1 cellular context compared by ENCODE assay signal in genomic region chr19:13859361-13859880, GRCh38.
A peak's percentile ranks its signal among the peaks of the same experiment; 100 is the strongest.
TF ChIP-seq lines count a peak whose summit lies in the region.

No MANE protein-coding gene starts in this region.

TF ChIP-seq in K562, 482 proteins besides CTCF, POLR2A, EP300 and RAD21 (continued from another document):
- TF ChIP-seq ZNF318 (IDR thresholded peaks at IDR 0.05; ENCODE audit: borderline replicate concordance in 1 of 2, low read depth in 1 of 2): no peak
- TF ChIP-seq YY1 (IDR thresholded peaks at IDR 0.05; ENCODE audit: borderline replicate concordance in 1 of 3, control insufficient read depth in 1 of 3, extremely low read depth in 1 of 3, insufficient read depth in 3 of 3, insufficient read length in 1 of 3, insufficient replicate concordance in 2 of 3, low read depth in 1 of 3, low read length in 2 of 3): no peak
- TF ChIP-seq CXXC5 (CRISPR knock-in tag; IDR thresholded peaks at IDR 0.05): no peak
- no peak for TF ChIP-seq EZH2 (IDR thresholded peaks at IDR 0.05; ENCODE audit: borderline replicate concordance, low read depth, low read length)
- TF ChIP-seq PURB (CRISPR knock-in tag; IDR thresholded peaks at IDR 0.05; ENCODE audit: low read depth): no peak
- TF ChIP-seq EHMT2 (IDR thresholded peaks at IDR 0.05): no peak
- no peak for TF ChIP-seq TEAD1 (CRISPR knock-in tag; IDR thresholded peaks at IDR 0.05)
- TF ChIP-seq ZNF133 (CRISPR knock-in tag; IDR thresholded peaks at IDR 0.05): no peak
- TF ChIP-seq BRD9 (IDR thresholded peaks at IDR 0.05; ENCODE audit: low read depth, partially characterized antibody): no peak
- no peak for TF ChIP-seq ZNF699 (CRISPR knock-in tag; IDR thresholded peaks at IDR 0.05; ENCODE audit: insufficient replicate concordance)
- TF ChIP-seq ZBED1 (IDR thresholded peaks at IDR 0.05): no peak
- TF ChIP-seq ZNF121 (CRISPR knock-in tag; conservative IDR thresholded peaks at IDR 0.05): peak; percentile 98
- TF ChIP-seq RBM25 (IDR thresholded peaks at IDR 0.05; ENCODE audit: low read depth, low read length, severe bottlenecking): peak; percentile 86
- TF ChIP-seq THRB (CRISPR knock-in tag; conservative IDR thresholded peaks at IDR 0.05): no peak
- TF ChIP-seq RBM17 (IDR thresholded peaks at IDR 0.05; ENCODE audit: borderline replicate concordance, low read depth, low read length): no peak
- no peak for TF ChIP-seq GMEB1 (CRISPR knock-in tag; IDR thresholded peaks at IDR 0.05)
- peak; percentile 90 for TF ChIP-seq SMARCA5 (IDR thresholded peaks at IDR 0.05)
- no peak for TF ChIP-seq CREB1 (IDR thresholded peaks at IDR 0.05)
- no peak for TF ChIP-seq CREB1 (CRISPR knock-in tag; IDR thresholded peaks at IDR 0.05)
